Comparison of ENCODE assay signal across 16 cellular contexts in genomic region chr17:68450801-68451200, GRCh38. TPM values are rescaled to one million over a fixed set of nuclear protein-coding genes. Genes with fewer than 3 reads are reported as not detected.
A peak's percentile ranks its signal among the peaks of the same experiment; 100 is the strongest.
DNase-seq lines count a peak whose midpoint lies in the region; ATAC-seq, FAIRE-seq and TF ChIP-seq lines count a peak whose summit lies in the region.
"Had no signal": no experiment of that assay in that cellular context is flagged by ENCODE, and none has a peak within 500 bp of the region (broad histone marks: within the 10 kb centered on the region; RNA-seq: fewer than 3 reads in every experiment).

No MANE protein-coding gene starts in this region.

- CTCF ChIA-PET in HepG2 (lab: Yijun Ruan, JAX; ENCODE audit: low intra/inter-chr PET ratio, low total read pairs), result no interaction called here

- peak overlapping the region; percentile 1 for H3K4ac ChIP-seq in trophoblast cell (ENCODE audit: low read depth, low read length)

- H4K12ac ChIP-seq in trophoblast cell (ENCODE audit: low read depth, low read length), result no peak overlapping the region

- 97% methylated on average over 11 of the region's 14 CpGs for WGBS in HepG2 (ENCODE audit: low lambda C conversion rate)
- 89% methylated on average over 7 of the region's 14 CpGs for WGBS in right lobe of liver (ENCODE audit: insufficient coverage, low coverage, low lambda C conversion rate, missing lambda C conversion rate)
- no CpG with 5 or more reads among the region's 14 CpGs for WGBS in trophoblast cell (ENCODE audit: extremely low coverage, insufficient coverage, insufficient read length)
- WGBS in transverse colon (ENCODE audit: low coverage in 1 of 2), 2 donors, result 95% methylated on average over 14 of the region's 14 CpGs; no CpG with 5 or more reads in 1 of the 2 donors

- POLR2A ChIA-PET in HepG2 (lab: Yijun Ruan, JAX), result no interaction called here

- H4K20me1 ChIP-seq in HepG2 (ENCODE audit: insufficient read depth, low read length), result no peaks in the 10 kb centered on the region

- TF ChIP-seq RAD21 in HepG2 (CRISPR knock-in tag; IDR thresholded peaks at IDR 0.05), result no peak

- H3K4me3 ChIP-seq in HepG2 (replicated peaks in 1 of 3; ENCODE audit: insufficient read depth in 1 of 3, low read depth in 2 of 3, low read length in 3 of 3) (no peak overlapping the region), right lobe of liver (no peak overlapping the region), colonic mucosa (no peak overlapping the region), trophoblast cell (ENCODE audit: low read depth, low read length) (no peak overlapping the region), transverse colon (no peak overlapping the region)
- H3K4me3 ChIP-seq: GM12878 had no signal

- no peaks in the 10 kb centered on the region for H3K9me3 ChIP-seq in HepG2 (ENCODE audit: low read length)
- H3K9me3 ChIP-seq in right lobe of liver, result no peaks in the 10 kb centered on the region
- no peaks in the 10 kb centered on the region for H3K9me3 ChIP-seq in colonic mucosa
- H3K9me3 ChIP-seq in trophoblast cell (ENCODE audit: insufficient read depth, low read depth, low read length), result peaks cover 1% of the 10 kb centered on the region
- H3K9me3 ChIP-seq in transverse colon, result no peaks in the 10 kb centered on the region

- FAIRE-seq in HepG2 (lab: Jason Lieb, UNC), result no peak
- FAIRE-seq: GM12878, GM18507, HTR-8/SVneo had no signal

- H3K4me2 ChIP-seq in HepG2 (ENCODE audit: low read depth, low read length) (no peak overlapping the region), trophoblast cell (ENCODE audit: low read length) (no peak overlapping the region)

- H3K36me3 ChIP-seq in HepG2 (replicated peaks in 1 of 2; ENCODE audit: control insufficient read depth in 1 of 2, insufficient read depth in 2 of 2, low read length in 2 of 2) (peaks cover 5 to 31% of the 10 kb centered on the region in 2 experiments), right lobe of liver (peaks cover 0 to 33% (median 6%) of the 10 kb centered on the region in 4 donors), colonic mucosa (no peaks in the 10 kb centered on the region), trophoblast cell (ENCODE audit: control insufficient read depth in 1 of 2, insufficient read depth in 2 of 2, low read length in 2 of 2) (peaks cover 25 to 31% of the 10 kb centered on the region in 2 experiments), transverse colon (peaks cover 0 to 43% (median 19%) of the 10 kb centered on the region in 4 donors)

- intact Hi-C loops in HepG2 (cut with micrococcal nuclease; ENCODE audit: unreplicated experiment) (loop anchor here (10.0 kb wide), 1 partner anchor 416 kb away; the partner anchor contains the start of gene KPNA2), right lobe of liver (cut with DNase I) (no loop called here), colonic mucosa (cut with DNase I) (no loop called here), transverse colon (cut with DNase I; ENCODE audit: low total_unique reads) (no loop called here)

- DNase-seq in HepG2 (ENCODE audit: low spot score) (no peak), right lobe of liver (no peak), colonic mucosa (no peak), trophoblast cell (no peak), transverse colon (no peak), EL (no peak), NCI-H82 treated with DMSO at 0.1 percent for 48 hours (lab: John Stamatoyannopoulos, UW; ENCODE audit: unreplicated experiment) (no peak)
- DNase-seq: ACHN; CD8-positive, alpha-beta T cell; GOT3; H9 had no signal

- no peaks in the 10 kb centered on the region for H3K27me3 ChIP-seq in HepG2 (ENCODE audit: control insufficient read depth in 1 of 2, insufficient read depth in 2 of 2, low read length in 2 of 2)
- no peaks in the 10 kb centered on the region for H3K27me3 ChIP-seq in right lobe of liver
- no peaks in the 10 kb centered on the region for H3K27me3 ChIP-seq in colonic mucosa
- no peaks in the 10 kb centered on the region for H3K27me3 ChIP-seq in trophoblast cell (ENCODE audit: insufficient read depth, low read length)
- no peaks in the 10 kb centered on the region for H3K27me3 ChIP-seq in transverse colon

- H3K79me2 ChIP-seq in HepG2 (ENCODE audit: insufficient read depth, low read length) (peaks cover 2% of the 10 kb centered on the region), trophoblast cell (ENCODE audit: control insufficient read depth, insufficient read depth, low read length, poor library complexity) (no peaks in the 10 kb centered on the region)

- peak overlapping the region; percentile 8 for H2BK12ac ChIP-seq in trophoblast cell (ENCODE audit: low read length)

- no peak overlapping the region for H2BK5ac ChIP-seq in trophoblast cell (ENCODE audit: low read depth, low read length, poor library complexity)

- no peak for TF ChIP-seq EP300 in HepG2 (IDR thresholded peaks at IDR 0.05; ENCODE audit: low read depth in 2 of 2, low read length in 2 of 2)
- no peak for TF ChIP-seq EP300 in HepG2 (CRISPR knock-in tag; IDR thresholded peaks at IDR 0.05; ENCODE audit: borderline replicate concordance)
- TF ChIP-seq EP300 in transverse colon (IDR thresholded peaks at IDR 0.05; ENCODE audit: low read depth), result no peak

- peak overlapping the region; percentile 2 for H4K91ac ChIP-seq in trophoblast cell (ENCODE audit: low read depth, low read length)

- in situ Hi-C loops in HepG2 (cut with HindIII; ENCODE audit: extremely low pct_ligation_motif_present, low pct_unique_long_range_greater_than_20kb) (loop anchor here (10.0 kb wide), 2 partner anchors 314 to 476 kb away; no protein-coding TSS in a partner anchor), transverse colon (cut with MboI; ENCODE audit: low pct_ligation_motif_present in 1 of 4, low pct_unique_long_range_greater_than_20kb in 1 of 4, low sequenced_read_pairs in 3 of 4) (loop anchor here in 2 of 4 donors (10.0 to 25.0 kb wide), 2 partner anchors 196 to 288 kb away; no protein-coding TSS in a partner anchor)

- peaks cover 6% of the 10 kb centered on the region for H3K79me1 ChIP-seq in trophoblast cell (ENCODE audit: low read length)

- H3K27ac ChIP-seq in HepG2 (ENCODE audit: extremely low read length, insufficient read depth, low read length) (no peak overlapping the region), right lobe of liver (no peak overlapping the region), colonic mucosa (peak overlapping the region; percentile 64), trophoblast cell (ENCODE audit: low read depth, low read length) (no peak overlapping the region), transverse colon (peak overlapping the region; percentile 61 to 81 (median 69))
- H3K27ac ChIP-seq: C4-2B had no signal

- H2AK5ac ChIP-seq in trophoblast cell (ENCODE audit: low read length), result no peak overlapping the region

- peaks cover 54% of the 10 kb centered on the region for H3K4me1 ChIP-seq in HepG2 (ENCODE audit: insufficient read depth, low read length)
- no peaks in the 10 kb centered on the region for H3K4me1 ChIP-seq in right lobe of liver
- H3K4me1 ChIP-seq in colonic mucosa, result peaks cover 3% of the 10 kb centered on the region
- H3K4me1 ChIP-seq in trophoblast cell (ENCODE audit: control insufficient read depth in 1 of 2, insufficient read depth in 2 of 2, low read length in 2 of 2), result peaks cover 8 to 12% of the 10 kb centered on the region in 2 experiments
- H3K4me1 ChIP-seq in transverse colon, result peaks cover 2 to 45% (median 31%) of the 10 kb centered on the region in 4 donors

- peak overlapping the region; percentile 54 for H3K18ac ChIP-seq in trophoblast cell (ENCODE audit: low read length)

- H4K8ac ChIP-seq in trophoblast cell (ENCODE audit: low read depth, low read length), result peak overlapping the region; percentile 9

- TF ChIP-seq CTCF in HepG2 (CRISPR knock-in tag; IDR thresholded peaks at IDR 0.05) (no peak), right lobe of liver (IDR thresholded peaks at IDR 0.05) (no peak), colonic mucosa (IDR thresholded peaks at IDR 0.05) (no peak), transverse colon (IDR thresholded peaks at IDR 0.05) (no peak)

- no peak for TF ChIP-seq POLR2A in HepG2 (IDR thresholded peaks at IDR 0.05; ENCODE audit: insufficient read depth in 1 of 2, low read depth in 2 of 2, low read length in 2 of 2)
- TF ChIP-seq POLR2A in right lobe of liver (IDR thresholded peaks at IDR 0.05), result no peak
- no peak for TF ChIP-seq POLR2A in transverse colon (IDR thresholded peaks at IDR 0.05)

- H3K9ac ChIP-seq in HepG2 (ENCODE audit: insufficient read depth, low read depth, low read length) (no peak overlapping the region), colonic mucosa (ENCODE audit: low read depth in 2 of 2, low read length in 2 of 2) (no peak overlapping the region), trophoblast cell (ENCODE audit: low read length) (no peak overlapping the region)

- ATAC-seq in HepG2, result no peak
- ATAC-seq in right lobe of liver, result no peak
- ATAC-seq in GM21717 (IDR thresholded peaks at IDR 0.05; ENCODE audit: unreplicated experiment), result no peak
- ATAC-seq: CD8-positive, alpha-beta T cell; GM12878 had no signal

- BruUV-seq in HepG2 (replicated peaks; lab: Mats Ljungman, UMichigan), result no TSS peak

- no peak overlapping the region for H2AFZ ChIP-seq in HepG2 (ENCODE audit: low read length)
- H2AFZ ChIP-seq in trophoblast cell (ENCODE audit: insufficient read depth, low read length, poor library complexity), result no peak overlapping the region

- peak overlapping the region; percentile 35 for H2BK120ac ChIP-seq in trophoblast cell (ENCODE audit: insufficient read depth, low read length, poor library complexity)

- no peak overlapping the region for H3K14ac ChIP-seq in trophoblast cell (ENCODE audit: low read length)

- H3K23ac ChIP-seq in trophoblast cell (ENCODE audit: low read length), result no peak overlapping the region

RNA-seq across cellular contexts. Expression of gene WIPI1, which starts 6.5 kb away (rescaled TPM):
- total RNA-seq in HepG2 (2016; rRNA removed; fragmentation: Illumina TruSeq; extraction: Trizol) (27.1 and 29.4 TPM in 2 replicates), right lobe of liver (10 to 100 TPM; 18.0 to 23.8 (median 19.9) TPM), colonic mucosa (10 to 100 TPM; 77.1 to 79.1 TPM), transverse colon (100 to 1,000 TPM in 2 of 4 donors, 10 to 100 TPM in 2; 62.6 to 313 (median 97.1) TPM)
- total RNA-seq in HepG2 (2016; cell fraction: cytosol; rRNA removed; fragmentation: Illumina TruSeq; extraction: Trizol; ENCODE audit: low read depth), result 42.3 and 43.2 TPM in 2 replicates
- 26.8 and 26.9 TPM in 2 replicates for total RNA-seq in HepG2 (2016; cell fraction: insoluble cytoplasmic fraction; rRNA removed; fragmentation: Illumina TruSeq; extraction: Trizol)
- total RNA-seq in HepG2 (2016; cell fraction: membrane; rRNA removed; fragmentation: Illumina TruSeq; extraction: Trizol), result 52.2 and 60.9 TPM in 2 replicates
- total RNA-seq in HepG2 (2016; cell fraction: nucleus; rRNA removed; fragmentation: Illumina TruSeq; extraction: Trizol), result 20.0 and 20.6 TPM in 2 replicates
- 135 and 141 TPM in 2 replicates for polyA plus RNA-seq in HepG2 (2011; rRNA removed)
- 141 and 148 TPM in 2 replicates for polyA plus RNA-seq in HepG2 (2011; cell fraction: cytosol; rRNA removed)
- polyA plus RNA-seq in HepG2 (2011; cell fraction: nucleus; rRNA removed), result 91.7 and 99.3 TPM in 2 replicates
- 48.1 and 57.2 TPM in 2 replicates for polyA plus RNA-seq in HepG2 (2012)
- polyA plus RNA-seq in HepG2 (2016; cell fraction: cytosol; fragmentation: Illumina TruSeq; extraction: Trizol; ENCODE audit: low read depth), result 45.3 and 47.3 TPM in 2 replicates
- polyA plus RNA-seq in HepG2 (2016; cell fraction: insoluble cytoplasmic fraction; fragmentation: Illumina TruSeq; extraction: Trizol; ENCODE audit: low read depth), result 33.2 and 35.9 TPM in 2 replicates
- 57.1 and 57.2 TPM in 2 replicates for polyA plus RNA-seq in HepG2 (2016; cell fraction: membrane; fragmentation: Illumina TruSeq; extraction: Trizol; ENCODE audit: low read depth)
- 21.9 and 35.2 TPM in 2 replicates for polyA plus RNA-seq in HepG2 (2016; cell fraction: nucleus; fragmentation: Illumina TruSeq; extraction: Trizol; ENCODE audit: insufficient read depth, low read depth)
- polyA minus RNA-seq in HepG2 (2011; rRNA and poly(A)+ RNA removed; ENCODE audit: low replicate concordance), result 18.4 and 144 TPM in 2 replicates
- polyA minus RNA-seq in HepG2 (2011; cell fraction: cytosol; rRNA and poly(A)+ RNA removed), result 64.7 and 68.0 TPM in 2 replicates
- polyA minus RNA-seq in HepG2 (2011; cell fraction: nucleus; rRNA and poly(A)+ RNA removed), result 130 and 135 TPM in 2 replicates
- 104 and 108 TPM in 2 replicates for polyA plus RNA-seq in trophoblast cell (2013)

Comparison
In these comparisons a context has a peak if more than half of its experiments do, and no peak if none do; other contexts are left out.
1. H3K27ac ChIP-seq: peak in colonic mucosa (single experiment) and transverse colon (4 of 4); none in HepG2 (single experiment), right lobe of liver (0 of 3) and trophoblast cell (single experiment).